ENCODE assay signal across 1 cellular context in genomic region chr13:30138511-30138910, GRCh38.
TF ChIP-seq lines count a peak whose summit lies in the region.

No MANE protein-coding gene starts in this region.

TF ChIP-seq in H1, 55 proteins besides CTCF, POLR2A, EP300 and RAD21:
- TF ChIP-seq MAFK (IDR thresholded peaks at IDR 0.05; ENCODE audit: low read depth, low read length) (no peak), SAP30 (IDR thresholded peaks at IDR 0.05; ENCODE audit: insufficient read depth, insufficient replicate concordance, low read length) (no peak), POU5F1 (IDR thresholded peaks at IDR 0.05; ENCODE audit: low read depth, low read length) (no peak), SIRT6 (IDR thresholded peaks at IDR 0.05; ENCODE audit: low read length) (no peak), CHD2 (IDR thresholded peaks at IDR 0.05; ENCODE audit: low read length) (no peak), SRF (IDR thresholded peaks at IDR 0.05; ENCODE audit: low read depth, low read length) (no peak), GABPA (IDR thresholded peaks at IDR 0.05; ENCODE audit: borderline replicate concordance, insufficient read depth, low read length) (no peak), ZNF274 (IDR thresholded peaks at IDR 0.05; ENCODE audit: borderline replicate concordance, extremely low read depth, low read length) (no peak), RXRA (IDR thresholded peaks at IDR 0.05; ENCODE audit: insufficient read depth, low read depth, low read length) (no peak), CBX8 (IDR thresholded peaks at IDR 0.05; ENCODE audit: borderline replicate concordance, low read depth, low read length) (no peak), SP1 (IDR thresholded peaks at IDR 0.05; ENCODE audit: low read depth, low read length) (no peak), HDAC2 (IDR thresholded peaks at IDR 0.05; ENCODE audit: borderline replicate concordance in 1 of 2, low read depth in 2 of 2, low read length in 2 of 2) (no peak), SUZ12 (IDR thresholded peaks at IDR 0.05; ENCODE audit: low read length) (no peak), FOSL1 (IDR thresholded peaks at IDR 0.05; ENCODE audit: insufficient read depth, low read depth, low read length) (no peak), CTBP2 (IDR thresholded peaks at IDR 0.05; ENCODE audit: borderline replicate concordance, insufficient read depth, insufficient read length, low read length) (no peak), JUN (IDR thresholded peaks at IDR 0.05; ENCODE audit: low read depth, low read length) (no peak), RNF2 (IDR thresholded peaks at IDR 0.05; ENCODE audit: borderline replicate concordance, low read depth, low read length, missing control alignments, poor library complexity, severe bottlenecking) (no peak), TBP (IDR thresholded peaks at IDR 0.05; ENCODE audit: low read depth, low read length) (no peak), MAX (IDR thresholded peaks at IDR 0.05) (no peak)
- TF ChIP-seq, protein P1, sequence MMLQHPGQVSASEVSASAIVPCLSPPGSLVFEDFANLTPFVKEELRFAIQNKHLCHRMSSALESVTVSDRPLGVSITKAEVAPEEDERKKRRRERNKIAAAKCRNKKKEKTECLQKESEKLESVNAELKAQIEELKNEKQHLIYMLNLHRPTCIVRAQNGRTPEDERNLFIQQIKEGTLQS (IDR thresholded peaks at IDR 0.05; ENCODE audit: insufficient read depth, low read depth, low read length): no peak
